7 cellular contexts compared by ENCODE assay signal in the genomic region with DNA sequence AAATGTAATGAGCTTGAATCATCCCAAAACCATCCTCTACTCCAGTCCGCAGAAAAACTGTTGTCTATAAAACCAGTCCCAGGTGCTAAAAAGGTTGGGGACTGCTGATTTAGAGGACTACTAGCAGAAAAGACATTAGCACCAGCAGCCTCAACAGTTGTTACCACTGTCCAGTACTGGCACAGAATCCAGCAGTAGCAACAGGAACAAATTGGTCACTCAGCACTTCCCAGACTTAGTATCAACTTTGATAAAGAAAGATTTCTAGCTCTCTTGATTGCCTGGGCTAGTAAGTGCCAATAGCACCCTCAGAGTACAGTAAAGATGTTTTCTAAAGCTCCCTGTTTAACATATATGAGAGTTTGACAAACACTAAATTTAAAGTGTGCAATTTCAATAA.
"Had no signal": no experiment of that assay in that cellular context is flagged by ENCODE, and none has a peak within 500 bp of the region (broad histone marks: within the 10 kb centered on the region; RNA-seq: fewer than 3 reads in every experiment).

No MANE protein-coding gene starts in this region.

- H3K4me3 Mint-ChIP-seq: GM23338, H9, IgD-negative memory B cell had no signal

- FAIRE-seq: H1, H54, HepG2 had no signal

- H3K27ac Mint-ChIP-seq: GM23338, H9, IgD-negative memory B cell had no signal

- ATAC-seq: GM23338, HepG2 had no signal

- H3K4me1 Mint-ChIP-seq: GM23338, H9 had no signal

- DNase-seq: H9, HCEC 1CT had no signal
